Comparison of ENCODE assay signal across 12 cellular contexts in the genomic region with DNA sequence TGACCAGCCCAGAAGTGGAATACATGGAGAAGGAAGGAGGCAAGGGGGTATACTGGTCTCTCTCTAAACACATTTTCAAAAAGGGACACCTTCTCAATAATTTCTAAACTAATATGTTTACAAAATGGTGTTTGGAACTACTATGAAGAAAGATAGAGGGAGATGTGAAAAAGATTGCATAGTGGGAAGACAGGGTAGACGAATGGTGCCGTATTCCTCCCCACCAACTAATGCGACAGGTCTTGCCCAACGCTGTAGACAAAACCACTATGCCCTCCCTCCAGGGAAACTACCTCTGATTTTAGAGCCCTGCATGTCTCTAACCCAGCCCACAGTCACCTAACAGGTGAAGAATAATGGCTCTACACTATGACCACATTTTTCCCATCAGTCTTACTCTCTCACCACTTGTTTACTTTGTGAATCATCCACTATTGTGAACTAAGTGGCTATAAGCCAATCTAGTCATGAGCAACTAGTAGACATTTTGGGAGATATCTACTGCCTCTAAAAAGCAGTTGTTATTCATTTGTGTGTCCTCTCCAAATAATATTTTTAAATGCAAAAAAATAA.
A peak's percentile ranks its signal among the peaks of the same experiment; 100 is the strongest.
DNase-seq lines count a peak whose midpoint lies in the region; ATAC-seq, FAIRE-seq and TF ChIP-seq lines count a peak whose summit lies in the region.
"Had no signal": no experiment of that assay in that cellular context is flagged by ENCODE, and none has a peak within 500 bp of the region (broad histone marks: within the 10 kb centered on the region; RNA-seq: fewer than 3 reads in every experiment).

No MANE protein-coding gene starts in this region.

- H3K4me1 ChIP-seq in RWPE2 (ENCODE audit: insufficient read depth, poor library complexity, severe bottlenecking), result peaks cover 4% of the 10 kb centered on the region

- no peaks in the 10 kb centered on the region for H3K27me3 ChIP-seq in RWPE2 (ENCODE audit: insufficient read depth, poor library complexity, severe bottlenecking)

- TF ChIP-seq CTCF in RWPE2 (IDR thresholded peaks at IDR 0.05; ENCODE audit: poor library complexity, severe bottlenecking), result no peak

- DNase-seq in AG08395 (ENCODE audit: low spot score), result peak; percentile 52
- peak; percentile 41 for DNase-seq in HPDE6-E6E7 (ENCODE audit: extremely low spot score)
- DNase-seq in RWPE2 (ENCODE audit: low spot score), result no peak
- peak; percentile 37 for DNase-seq in hepatic stellate cell (ENCODE audit: low spot score)
- no peak for DNase-seq in frontal cortex (ENCODE audit: low spot score in 2 of 2)
- no peak for DNase-seq in activated naive CD4-positive, alpha-beta T cell treated with Interleukin-2 at 50 U/mL for 16 hours
- DNase-seq in islet precursor cell, result no peak
- DNase-seq: activated naive CD8-positive, alpha-beta T cell treated with anti-CD3 and anti-CD28 coated beads, Interleukin-2, amount 50 U/mL, for 24 hours; naive B cell; NCI-H526 treated with DMSO at 0.1 percent for 48 hours; substantia nigra had no signal

- H3K4me3 ChIP-seq in RWPE2 (ENCODE audit: severe bottlenecking), result no peak overlapping the region

- FAIRE-seq in frontal cortex (lab: Jason Lieb, UNC), result no peak

- ATAC-seq in RWPE2 (ENCODE audit: low read depth) (peak; percentile 100), HG02642 (IDR thresholded peaks at IDR 0.05; ENCODE audit: poor library complexity, unreplicated experiment) (no peak)
- ATAC-seq: activated naive CD8-positive, alpha-beta T cell treated with anti-CD3 and anti-CD28 coated beads, Interleukin-2, amount 50 U/mL, for 24 hours had no signal

- H3K9me3 ChIP-seq in RWPE2 (ENCODE audit: severe bottlenecking), result no peaks in the 10 kb centered on the region

- no peaks in the 10 kb centered on the region for H3K36me3 ChIP-seq in RWPE2 (ENCODE audit: low read depth)

- no peak overlapping the region for H3K27ac ChIP-seq in RWPE2 (ENCODE audit: poor library complexity, severe bottlenecking)

Comparison
In these comparisons a context has a peak if more than half of its experiments do, and no peak if none do; other contexts are left out.
1. DNase-seq: peak in AG08395 (single experiment), HPDE6-E6E7 (single experiment) and hepatic stellate cell (single experiment); none in RWPE2 (single experiment), frontal cortex (0 of 2), activated naive CD4-positive, alpha-beta T cell treated with Interleukin-2 at 50 U/mL for 16 hours (single experiment) and islet precursor cell (single experiment).